ENCODE assay signal across 8 cellular contexts in genomic region chr18:2223859-2224258, GRCh38.
DNase-seq lines count a peak whose midpoint lies in the region; ATAC-seq and TF ChIP-seq lines count a peak whose summit lies in the region.

No MANE protein-coding gene starts in this region.

- peak; percentile 7 for DNase-seq in NOMO-1 treated with dmso at 0.1 percent for 144 hours (lab: John Stamatoyannopoulos, UW; ENCODE audit: unreplicated experiment)
- DNase-seq in NOMO-1 treated with DMSO at 0.1 percent for 48 hours (lab: John Stamatoyannopoulos, UW; ENCODE audit: unreplicated experiment): no peak
- DNase-seq in RPMI7951 (ENCODE audit: low read depth): peak; percentile 59
- DNase-seq in fibroblast of pulmonary artery (ENCODE audit: low read depth): peak; percentile 77
- peak; percentile 15 for DNase-seq in putamen (ENCODE audit: low spot score)
- DNase-seq in activated naive CD8-positive, alpha-beta T cell treated with anti-CD3 and anti-CD28 coated beads, Interleukin-2, amount 50 U/mL, for 24 hours: no peak
- no peak for DNase-seq in activated T-cell treated with anti-CD3 and anti-CD28 coated beads, Interleukin-2, amount 50 U/mL, for 1 hour
- no peak for DNase-seq in tibial artery

- ATAC-seq in activated naive CD8-positive, alpha-beta T cell treated with anti-CD3 and anti-CD28 coated beads, Interleukin-2, amount 50 U/mL, for 24 hours: no peak

- no peak overlapping the region for H3K27ac Mint-ChIP-seq in activated naive CD8-positive, alpha-beta T cell treated with anti-CD3 and anti-CD28 coated beads, Interleukin-2, amount 50 U/mL, for 24 hours

- H3K36me3 ChIP-seq in tibial artery: no peaks in the 10 kb centered on the region

- H3K4me3 ChIP-seq in fibroblast of pulmonary artery (replicated peaks; ENCODE audit: low read depth, low read length) (peak overlapping the region; percentile 60), tibial artery (peak overlapping the region in 1 of 2 donors; percentile 30)

- TF ChIP-seq CTCF in fibroblast of pulmonary artery (IDR thresholded peaks at IDR 0.05; ENCODE audit: low read length, missing control alignments): peak; percentile 69
- peak in 1 of 2 experiments; percentile 27 for TF ChIP-seq CTCF in tibial artery (IDR thresholded peaks at IDR 0.05)

- intact Hi-C loops in tibial artery (cut with DNase I; ENCODE audit: low total_unique reads): no loop called here

- no peaks in the 10 kb centered on the region for H3K9me3 ChIP-seq in tibial artery

- peaks cover 0 to 3% of the 10 kb centered on the region in 2 donors for H3K27me3 ChIP-seq in tibial artery

- peaks cover 0 to 10% (median 3%) of the 10 kb centered on the region in 4 donors for H3K4me1 ChIP-seq in tibial artery

- no peaks in the 10 kb centered on the region for H3K9me3 Mint-ChIP-seq in activated naive CD8-positive, alpha-beta T cell treated with anti-CD3 and anti-CD28 coated beads, Interleukin-2, amount 50 U/mL, for 24 hours

- peaks cover 7% of the 10 kb centered on the region for H3K27me3 Mint-ChIP-seq in activated naive CD8-positive, alpha-beta T cell treated with anti-CD3 and anti-CD28 coated beads, Interleukin-2, amount 50 U/mL, for 24 hours

- H3K36me3 Mint-ChIP-seq in activated naive CD8-positive, alpha-beta T cell treated with anti-CD3 and anti-CD28 coated beads, Interleukin-2, amount 50 U/mL, for 24 hours (ENCODE audit: low read depth): no peaks in the 10 kb centered on the region

- no peaks in the 10 kb centered on the region for H3K4me1 Mint-ChIP-seq in activated naive CD8-positive, alpha-beta T cell treated with anti-CD3 and anti-CD28 coated beads, Interleukin-2, amount 50 U/mL, for 24 hours

- H3K27ac ChIP-seq in tibial artery: no peak overlapping the region

- no peak overlapping the region for H3K4me3 Mint-ChIP-seq in activated naive CD8-positive, alpha-beta T cell treated with anti-CD3 and anti-CD28 coated beads, Interleukin-2, amount 50 U/mL, for 24 hours

Comparison
In these comparisons a context has a peak if more than half of its experiments do, and no peak if none do; other contexts are left out.
1. DNase-seq: peak in NOMO-1 treated with dmso at 0.1 percent for 144 hours (single experiment), RPMI7951 (single experiment), fibroblast of pulmonary artery (single experiment) and putamen (single experiment); none in NOMO-1 treated with DMSO at 0.1 percent for 48 hours (single experiment), activated naive CD8-positive, alpha-beta T cell treated with anti-CD3 and anti-CD28 coated beads, Interleukin-2, amount 50 U/mL, for 24 hours (single experiment), activated T-cell treated with anti-CD3 and anti-CD28 coated beads, Interleukin-2, amount 50 U/mL, for 1 hour (single experiment) and tibial artery (0 of 2).